Comparison of ENCODE assay signal across 15 cellular contexts in the genomic region with DNA sequence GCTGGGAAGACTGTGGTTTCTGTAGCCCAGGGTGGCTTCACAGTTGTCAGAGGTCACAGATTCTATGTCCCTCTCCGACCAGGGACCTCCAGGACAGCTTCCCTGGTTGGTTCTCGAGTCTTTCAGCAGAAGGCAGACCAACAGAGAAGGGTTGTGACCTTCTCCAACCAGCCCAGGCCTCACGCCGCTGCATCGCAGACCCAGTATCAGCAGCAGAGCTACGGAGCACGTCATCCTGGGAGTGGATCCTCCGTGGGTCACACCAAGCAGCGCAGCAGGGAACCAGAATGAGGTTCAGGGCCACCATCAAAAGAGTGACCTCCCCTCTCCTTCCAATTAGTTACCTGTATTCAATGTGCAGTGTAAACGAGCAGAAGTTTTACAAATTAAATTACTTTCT.
"Had no signal": no experiment of that assay in that cellular context is flagged by ENCODE, and none has a peak within 500 bp of the region (broad histone marks: within the 10 kb centered on the region; RNA-seq: fewer than 3 reads in every experiment).

No MANE protein-coding gene starts in this region.

- ATAC-seq: body of pancreas, gastrocnemius medialis, left ventricle myocardium superior had no signal

- H3K9me3 Mint-ChIP-seq: central memory CD8-positive, alpha-beta T cell had no signal

- H3K4me3 Mint-ChIP-seq: activated T-cell treated with anti-CD3 and anti-CD28 coated beads, Interleukin-2, amount 50 U/mL, for 4 hours; central memory CD8-positive, alpha-beta T cell had no signal

- H3K27me3 ChIP-seq: body of pancreas, gastrocnemius medialis, tibial nerve had no signal

- H3K4me3 ChIP-seq: body of pancreas, gastrocnemius medialis, tibial nerve had no signal

- H3K27me3 Mint-ChIP-seq: central memory CD8-positive, alpha-beta T cell had no signal

- H3K4me1 ChIP-seq: body of pancreas, gastrocnemius medialis, tibial nerve had no signal

- H3K27ac ChIP-seq: body of pancreas, gastrocnemius medialis, tibial nerve had no signal

- H3K9me3 ChIP-seq: body of pancreas, gastrocnemius medialis had no signal

- DNase-seq: activated CD4-positive, CD25-positive, alpha-beta regulatory T cell treated with anti-CD3 and anti-CD28 coated beads, Interleukin-2, amount 50 U/mL, for 72 hours; activated naive CD4-positive, alpha-beta T cell treated with Interleukin-2 at 50 U/mL for 16 hours; activated T-cell treated with anti-CD3 and anti-CD28 coated beads, Interleukin-2, amount 50 U/mL, for 4 hours; amniotic stem cell; body of pancreas; cortex of kidney; effector CD8-positive, alpha-beta T cell; gastrocnemius medialis; kidney; left ventricle myocardium superior; retina; SIG-M5; T-helper 9 cell had no signal
